In genomic region chr1:94481473-94481933, GRCh38 we compare ENCODE assay signal across 8 cellular contexts.
DNase-seq lines count a peak whose midpoint lies in the region; ATAC-seq and TF ChIP-seq lines count a peak whose summit lies in the region.

No MANE protein-coding gene starts in this region.

- POLR2A ChIA-PET in IMR-90 (lab: Charles Lee; ENCODE audit: unreplicated experiment): interaction anchor here (1.0 kb wide), 1 partner anchor 61 kb away, joined by 3 read pairs; the partner anchor contains the start of gene F3

- no peaks in the 10 kb centered on the region for H3K4me1 ChIP-seq in IMR-90 (ENCODE audit: control insufficient read depth, insufficient read depth, low read length)

- WGBS in IMR-90 (ENCODE audit: extremely low coverage in 2 of 2, insufficient read length in 1 of 2), 2 experiments: 0% methylated on average over 1 of the region's 4 CpGs; no CpG with 5 or more reads in 1 of the 2 experiments

- TF ChIP-seq RAD21 in IMR-90 (IDR thresholded peaks at IDR 0.05; ENCODE audit: low read length): peak; percentile 73

- no peak overlapping the region for H3K9ac ChIP-seq in IMR-90 (ENCODE audit: low read depth, low read length)

- no peak overlapping the region for H2BK5ac ChIP-seq in IMR-90 (ENCODE audit: low read depth, low read length, poor library complexity, severe bottlenecking)

- BruUV-seq in IMR-90 (replicated peaks; lab: Mats Ljungman, UMichigan): no TSS peak

- peak; percentile 88 for ATAC-seq in GM21717 (IDR thresholded peaks at IDR 0.05; ENCODE audit: unreplicated experiment)
- ATAC-seq in IMR-90 (ENCODE audit: low read depth): peak; percentile 98

- dilution Hi-C loops in IMR-90 (cut with HindIII; ENCODE audit: low sequenced_read_pairs, unreplicated experiment): no loop called here

- DNase-seq in GM03348 (ENCODE audit: low spot score): peak; percentile 78
- DNase-seq in IMR-90: peak; percentile 74
- peak; percentile 76 for DNase-seq in OCI-M1 (lab: John Stamatoyannopoulos, UW)
- peak; percentile 66 for DNase-seq in activated effector memory CD4-positive, alpha-beta T cell treated with anti-CD3 and anti-CD28 coated beads, Interleukin-2, amount 50 U/mL, for 16 hours
- DNase-seq in glutamatergic neuron: peak; percentile 22
- DNase-seq in pons (ENCODE audit: low spot score): peak; percentile 85
- DNase-seq in effector CD4-positive, alpha-beta T cell: no peak

- no peak overlapping the region; the same call in 2 of the 3 replicates for H2BK15ac ChIP-seq in IMR-90 (ENCODE audit: low read depth, low read length)

- H3K4me3 ChIP-seq in IMR-90 (ENCODE audit: insufficient read depth, low read depth, low read length): no peak overlapping the region

- H3K27me3 Mint-ChIP-seq in glutamatergic neuron (ENCODE audit: unreplicated experiment): no peaks in the 10 kb centered on the region

- H3K4ac ChIP-seq in IMR-90 (ENCODE audit: low read depth, low read length): peak overlapping the region; percentile 40; the same call in 1 of the 2 replicates

- H4K91ac ChIP-seq in IMR-90 (ENCODE audit: insufficient read depth, low read depth, low read length): no peak overlapping the region

- no peak for TF ChIP-seq POLR2A in IMR-90 (IDR thresholded peaks at IDR 0.05; ENCODE audit: low read depth, low read length)

- H2BK120ac ChIP-seq in IMR-90 (ENCODE audit: low read depth, low read length): no peak overlapping the region

- H3K27me3 ChIP-seq in IMR-90 (ENCODE audit: control insufficient read depth, insufficient read depth, low read length): no peaks in the 10 kb centered on the region

- 0 out of 2 replicates have a peak overlapping the region, but pooled peaks have one; percentile 65 for H2BK20ac ChIP-seq in IMR-90 (ENCODE audit: low read depth, low read length)

- peak overlapping the region; percentile 52; the same call in 1 of the 2 replicates for H2AK5ac ChIP-seq in IMR-90 (ENCODE audit: low read depth, low read length)

- H3K4me2 ChIP-seq in IMR-90 (ENCODE audit: low read depth, low read length): no peak overlapping the region

- no peaks in the 10 kb centered on the region for H4K20me1 ChIP-seq in IMR-90 (ENCODE audit: insufficient read depth, low read length)

- H4K8ac ChIP-seq in IMR-90 (ENCODE audit: low read depth in 2 of 2, low read length in 2 of 2): peak overlapping the region in 1 of 2 experiments; percentile 68; a peak in 1 of 4 replicates

- peak overlapping the region; percentile 70; the same call in 1 of the 2 replicates for H3K14ac ChIP-seq in IMR-90 (replicated peaks; ENCODE audit: low read depth, low read length)

- no peak overlapping the region for H3K27ac ChIP-seq in IMR-90 (ENCODE audit: insufficient read depth, low read length)

- no peaks in the 10 kb centered on the region for H3K9me1 ChIP-seq in IMR-90 (ENCODE audit: insufficient read depth, low read length)

- H3K23ac ChIP-seq in IMR-90 (ENCODE audit: low read depth, low read length): 0 out of 2 replicates have a peak overlapping the region, but pooled peaks have one; percentile 24

- H2AFZ ChIP-seq in IMR-90 (replicated peaks; ENCODE audit: low read length, poor library complexity): no peak overlapping the region

- no peaks in the 10 kb centered on the region for H3K36me3 Mint-ChIP-seq in glutamatergic neuron (ENCODE audit: unreplicated experiment)

- peaks cover 1% of the 10 kb centered on the region for H3K9me3 Mint-ChIP-seq in glutamatergic neuron (ENCODE audit: unreplicated experiment)

- H3K79me1 ChIP-seq in IMR-90 (ENCODE audit: low read depth in 1 of 2, low read length in 2 of 2): 0 out of 4 replicates have a peak, but pooled peaks cover 0 to 3% of the 10 kb centered on the region in 2 experiments

- peaks cover 4% of the 10 kb centered on the region for H3K4me1 Mint-ChIP-seq in glutamatergic neuron (ENCODE audit: low read depth, unreplicated experiment)

- H3K27ac Mint-ChIP-seq in glutamatergic neuron (ENCODE audit: unreplicated experiment): no peak overlapping the region

- H3K4me3 Mint-ChIP-seq in glutamatergic neuron (ENCODE audit: unreplicated experiment): no peak overlapping the region

- CTCF ChIA-PET in IMR-90 (lab: Yijun Ruan, JAX): interaction anchor here (0.6 to 1.5 kb wide), 6 partner anchors 9 to 325 kb away, joined by 3 to 9 read pairs (median 3); no protein-coding TSS in a partner anchor

- H3K56ac ChIP-seq in IMR-90 (ENCODE audit: extremely low read depth, insufficient read depth, low read length): no peak overlapping the region

- intact Hi-C loops in IMR-90 (cut with micrococcal nuclease): loop anchor here (1.0 to 5.0 kb wide), 2 partner anchors 324 to 561 kb away; no protein-coding TSS in a partner anchor

- H2AK9ac ChIP-seq in IMR-90 (replicated peaks; ENCODE audit: low read depth, low read length, poor library complexity): peak overlapping the region; percentile 4

- in situ Hi-C loops in IMR-90 (cut with MboI; ENCODE audit: low sequenced_read_pairs): no loop called here

- peaks cover 6% of the 10 kb centered on the region for H3K36me3 ChIP-seq in IMR-90 (ENCODE audit: control insufficient read depth, insufficient read depth, low read length)

- TF ChIP-seq CTCF in IMR-90 (conservative IDR thresholded peaks at IDR 0.05; ENCODE audit: low read depth, low read length): peak; percentile 78
- peak; percentile 84 for TF ChIP-seq CTCF in glutamatergic neuron (IDR thresholded peaks at IDR 0.05; ENCODE audit: partially characterized antibody, unreplicated experiment)

- H3K9me3 ChIP-seq in IMR-90 (ENCODE audit: control insufficient read depth, insufficient read depth, low read length): no peaks in the 10 kb centered on the region

- H4K5ac ChIP-seq in IMR-90 (ENCODE audit: low read depth, low read length): no peak overlapping the region

- no peak overlapping the region for H3K18ac ChIP-seq in IMR-90 (ENCODE audit: low read depth, low read length)

TF ChIP-seq in IMR-90, 13 proteins besides CTCF, POLR2A, EP300 and RAD21:
- TF ChIP-seq RCOR1 (IDR thresholded peaks at IDR 0.05; ENCODE audit: insufficient replicate concordance, low read length) (no peak), SMC3 (IDR thresholded peaks at IDR 0.05; ENCODE audit: low read depth, low read length) (peak; percentile 81)
TF ChIP-seq in IMR-90: peak in this region for 1.
